ENCODE assay signal across 1 cellular context in the genomic region with DNA sequence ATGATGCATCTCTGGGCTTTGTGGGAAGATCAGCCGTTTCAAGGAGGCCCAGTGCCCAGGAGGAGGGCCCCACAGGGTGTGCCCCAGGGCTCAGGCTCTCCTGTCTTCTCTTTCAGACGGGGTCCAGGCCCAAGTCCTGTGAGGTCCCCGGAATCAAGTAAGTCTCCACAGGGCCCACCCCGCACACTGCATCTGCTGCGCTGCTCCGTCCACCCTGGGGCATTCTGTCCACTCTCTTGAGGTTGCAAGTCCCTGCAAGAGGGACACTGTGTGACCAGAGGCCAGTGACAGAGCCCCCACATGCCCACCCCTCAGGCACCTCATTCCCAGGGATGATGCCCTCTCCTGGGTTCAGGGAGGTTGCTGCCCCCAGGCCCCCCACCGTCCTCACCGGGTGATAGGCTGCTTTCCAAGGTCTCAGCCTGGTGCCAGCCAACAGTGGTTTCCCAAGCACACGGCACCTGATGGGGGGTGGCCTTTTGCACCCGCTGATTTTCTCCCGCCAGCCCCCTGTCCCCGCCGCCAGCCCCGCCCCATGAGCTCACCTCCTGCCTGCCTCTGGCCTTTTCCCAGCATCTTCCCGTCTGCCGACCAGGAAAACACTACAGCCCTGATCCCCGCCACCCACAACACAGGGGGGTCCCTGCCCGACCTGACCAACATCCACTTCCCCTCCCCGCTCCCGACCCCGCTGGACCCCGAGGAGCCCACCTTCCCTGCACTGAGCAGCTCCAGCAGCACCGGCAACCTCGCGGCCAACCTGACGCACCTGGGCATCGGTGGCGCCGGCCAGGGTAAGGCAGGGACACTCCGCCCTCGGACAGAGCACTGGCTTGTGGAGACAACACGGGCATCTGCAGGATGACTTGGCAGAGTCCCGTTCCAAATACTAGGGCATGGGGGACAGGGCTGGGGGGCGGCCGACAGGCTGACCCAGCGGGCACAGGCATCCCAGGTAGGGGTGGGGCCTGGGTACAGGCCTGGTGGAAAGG.
TF ChIP-seq lines count a peak whose summit lies in the region.

No MANE protein-coding gene starts in this region.

TF ChIP-seq in H1, 55 proteins besides CTCF, POLR2A, EP300 and RAD21:
- TF ChIP-seq TEAD4 (IDR thresholded peaks at IDR 0.05; ENCODE audit: low read depth, low read length): no peak
- TF ChIP-seq SRF (IDR thresholded peaks at IDR 0.05; ENCODE audit: low read depth, low read length): no peak
- no peak for TF ChIP-seq RNF2 (IDR thresholded peaks at IDR 0.05; ENCODE audit: borderline replicate concordance, low read depth, low read length, missing control alignments, poor library complexity, severe bottlenecking)
- no peak for TF ChIP-seq KDM5A (IDR thresholded peaks at IDR 0.05; ENCODE audit: low read length)
